ENCODE assay signal across 9 cellular contexts in the genomic region with DNA sequence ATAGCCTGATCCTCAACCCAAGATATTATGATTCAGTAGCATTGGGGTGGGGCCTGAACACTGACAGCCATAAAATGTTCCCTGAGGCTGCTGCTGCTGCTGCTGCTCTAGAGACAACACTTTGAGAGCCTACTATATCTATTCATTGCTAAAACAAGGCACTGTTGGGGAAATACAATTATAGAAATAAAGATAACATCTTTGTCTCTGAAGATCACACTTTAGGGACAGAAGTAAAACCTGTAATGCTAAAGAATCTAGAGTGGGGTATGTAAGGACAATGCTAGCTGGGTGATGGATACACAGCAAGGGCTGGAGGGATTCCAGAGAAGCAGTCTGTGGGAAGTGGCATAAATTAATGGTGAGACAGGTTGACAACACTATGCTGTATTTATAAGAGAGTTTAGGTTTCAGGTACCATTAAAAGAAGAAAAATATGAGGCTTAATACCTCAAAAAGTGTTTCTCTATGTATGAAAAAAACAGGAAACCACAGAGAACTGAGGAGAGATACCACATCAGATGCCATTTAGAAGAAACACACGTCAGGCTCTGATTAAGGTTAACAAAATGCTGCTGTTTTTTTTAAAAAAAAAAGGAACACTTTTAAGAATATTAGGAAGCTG.
DNase-seq lines count a peak whose midpoint lies in the region; ATAC-seq and TF ChIP-seq lines count a peak whose summit lies in the region.
"Had no signal": no experiment of that assay in that cellular context is flagged by ENCODE, and none has a peak within 500 bp of the region (broad histone marks: within the 10 kb centered on the region; RNA-seq: fewer than 3 reads in every experiment).

No MANE protein-coding gene starts in this region.

- intact Hi-C loops in CD4-positive, alpha-beta memory T cell (cut with micrococcal nuclease), result loop anchor here (1.0 to 10.0 kb wide), 9 partner anchors 11 to 1769 kb away; a partner anchor contains a TSS

- no peaks in the 10 kb centered on the region for H3K27me3 Mint-ChIP-seq in CD4-positive, alpha-beta memory T cell
- no peaks in the 10 kb centered on the region for H3K27me3 Mint-ChIP-seq in T-helper 1 cell treated with Interleukin-12 subunit alpha and Interleukin-12 subunit beta and Interleukin-4 antibody, amounts not matched to agents 30 μg/mL and 1 μg/mL, for 36 hours (ENCODE audit: low read depth)

- DNase-seq in CD4-positive, alpha-beta memory T cell, result peak; percentile 76 to 87 (median 82)
- DNase-seq in fibroblast of the aortic adventitia (ENCODE audit: low read depth) (peak; percentile 11), dedifferentiated amniotic fluid mesenchymal stem cell (ENCODE audit: extremely low spot score) (no peak), hypothalamus (lab: John Stamatoyannopoulos, UW) (no peak), NCI-H748 treated with DMSO at 0.1 percent for 48 hours (lab: John Stamatoyannopoulos, UW) (no peak)

- peaks cover 53 to 89% (median 66%) of the 10 kb centered on the region in 4 donors for H3K4me1 Mint-ChIP-seq in CD4-positive, alpha-beta memory T cell
- H3K4me1 Mint-ChIP-seq in T-helper 1 cell treated with Interleukin-12 subunit alpha and Interleukin-12 subunit beta and Interleukin-4 antibody, amounts not matched to agents 30 μg/mL and 1 μg/mL, for 36 hours (ENCODE audit: low read depth), result peaks cover 59% of the 10 kb centered on the region

- ATAC-seq in GM21786 (IDR thresholded peaks at IDR 0.05; ENCODE audit: unreplicated experiment) (peak; percentile 61), HG03460 (IDR thresholded peaks at IDR 0.05; ENCODE audit: unreplicated experiment) (no peak)
- ATAC-seq: HCT116 had no signal

- H3K27ac Mint-ChIP-seq in CD4-positive, alpha-beta memory T cell, result peak overlapping the region; percentile 89 to 99 (median 96)
- H3K27ac Mint-ChIP-seq in T-helper 1 cell treated with Interleukin-12 subunit alpha and Interleukin-12 subunit beta and Interleukin-4 antibody, amounts not matched to agents 30 μg/mL and 1 μg/mL, for 36 hours, result peak overlapping the region; percentile 97

- peak overlapping the region; percentile 64 to 83 (median 76) for H3K4me3 Mint-ChIP-seq in CD4-positive, alpha-beta memory T cell
- peak overlapping the region; percentile 69 for H3K4me3 Mint-ChIP-seq in T-helper 1 cell treated with Interleukin-12 subunit alpha and Interleukin-12 subunit beta and Interleukin-4 antibody, amounts not matched to agents 30 μg/mL and 1 μg/mL, for 36 hours

- H3K9me3 Mint-ChIP-seq in CD4-positive, alpha-beta memory T cell, result peaks cover 0 to 2% (median under 1%) of the 10 kb centered on the region in 8 donors
- H3K9me3 Mint-ChIP-seq in T-helper 1 cell treated with Interleukin-12 subunit alpha and Interleukin-12 subunit beta and Interleukin-4 antibody, amounts not matched to agents 30 μg/mL and 1 μg/mL, for 36 hours, result peaks cover 2% of the 10 kb centered on the region

- peaks cover 11 to 16% of the 10 kb centered on the region in 2 donors for H3K36me3 Mint-ChIP-seq in CD4-positive, alpha-beta memory T cell
- H3K36me3 Mint-ChIP-seq in T-helper 1 cell treated with Interleukin-12 subunit alpha and Interleukin-12 subunit beta and Interleukin-4 antibody, amounts not matched to agents 30 μg/mL and 1 μg/mL, for 36 hours (ENCODE audit: low read depth), result peaks cover 30% of the 10 kb centered on the region

- CTCF ChIA-PET in CD4-positive, alpha-beta memory T cell (lab: Charles Lee; ENCODE audit: partially characterized antibody), result interaction anchor here (0.8 to 1.1 kb wide), 2 partner anchors 80 to 116 kb away, joined by 3 read pairs; a partner anchor contains a TSS

- peak overlapping the region; percentile 43 for H3K27ac ChIP-seq in CD4-positive, alpha-beta memory T cell (ENCODE audit: low read depth, low read length)

- POLR2A ChIA-PET in CD4-positive, alpha-beta memory T cell (lab: Charles Lee; ENCODE audit: partially characterized antibody), result interaction anchor here (0.7 to 1.6 kb wide), 11 partner anchors 12 to 115 kb away, joined by 3 to 16 read pairs (median 3); a partner anchor contains a TSS

- peaks cover 95% of the 10 kb centered on the region for H3K4me1 ChIP-seq in CD4-positive, alpha-beta memory T cell (ENCODE audit: insufficient read depth, low read length)

- TF ChIP-seq CTCF in fibroblast of the aortic adventitia (IDR thresholded peaks at IDR 0.05; ENCODE audit: insufficient read depth, low read length), result no peak

- no peaks in the 10 kb centered on the region for H3K9me3 ChIP-seq in CD4-positive, alpha-beta memory T cell (ENCODE audit: control insufficient read depth in 1 of 2, low read length in 2 of 2)

- peak overlapping the region in 1 of 2 donors; percentile 28 for H3K4me3 ChIP-seq in CD4-positive, alpha-beta memory T cell (ENCODE audit: low read length in 2 of 2)
- H3K4me3 ChIP-seq in fibroblast of the aortic adventitia (ENCODE audit: low read depth, low read length), result no peak overlapping the region

- no peaks in the 10 kb centered on the region for H3K36me3 ChIP-seq in CD4-positive, alpha-beta memory T cell (ENCODE audit: insufficient read depth, low read length)

- no peaks in the 10 kb centered on the region for H3K27me3 ChIP-seq in CD4-positive, alpha-beta memory T cell (ENCODE audit: insufficient read depth, low read length)

Comparison
In these comparisons a context has a peak if more than half of its experiments do, and no peak if none do; other contexts are left out.
1. DNase-seq: peak in CD4-positive, alpha-beta memory T cell (5 of 5) and fibroblast of the aortic adventitia (single experiment); none in dedifferentiated amniotic fluid mesenchymal stem cell (single experiment), hypothalamus (0 of 51) and NCI-H748 treated with DMSO at 0.1 percent for 48 hours (single experiment).